25 cellular contexts compared by ENCODE assay signal in genomic region chr20:44419131-44419844, GRCh38. TPM values are rescaled to one million over a fixed set of nuclear protein-coding genes. Genes with fewer than 3 reads are reported as not detected.
DNase-seq lines count a peak whose midpoint lies in the region; ATAC-seq and TF ChIP-seq lines count a peak whose summit lies in the region.
"Had no signal": no experiment of that assay in that cellular context is flagged by ENCODE, and none has a peak within 500 bp of the region (broad histone marks: within the 10 kb centered on the region; RNA-seq: fewer than 3 reads in every experiment).

No MANE protein-coding gene starts in this region.

- in situ Hi-C loops in SK-MEL-5 (cut with HindIII; ENCODE audit: low pct_unique_long_range_greater_than_20kb, low sequenced_read_pairs) = no loop called here

- no peak overlapping the region for H3K27ac Mint-ChIP-seq in stimulated activated naive B cell treated with anti-CD40 and anti-IgM and Interleukin-4, amounts not matched to agents 10 μg/mL and 1 μg/mL and 100 μg/mL, for 72 hours
- H3K27ac Mint-ChIP-seq: CD4-positive, alpha-beta T cell; H9; HFFc6 had no signal

- TF ChIP-seq CTCF in fibroblast of mammary gland (conservative IDR thresholded peaks at IDR 0.05; ENCODE audit: control insufficient read depth, insufficient read depth, low read depth, low read length) (no peak), mucosa of descending colon (IDR thresholded peaks at IDR 0.05) (no peak)

- peaks cover 3% of the 10 kb centered on the region for H3K36me3 ChIP-seq in mucosa of descending colon (ENCODE audit: low read depth)
- H3K36me3 ChIP-seq: BLaER1, SJSA1 had no signal

- no peak overlapping the region for H3K4me3 Mint-ChIP-seq in stimulated activated naive B cell treated with anti-CD40 and anti-IgM and Interleukin-4, amounts not matched to agents 10 μg/mL and 1 μg/mL and 100 μg/mL, for 72 hours
- H3K4me3 Mint-ChIP-seq: CD4-positive, alpha-beta T cell; H9; HFFc6 had no signal

- intact Hi-C loops in mucosa of descending colon (cut with DNase I, micrococcal nuclease) = no loop called here

- no peaks in the 10 kb centered on the region for H3K4me1 ChIP-seq in mucosa of descending colon (ENCODE audit: low read depth)
- H3K4me1 ChIP-seq: BLaER1 had no signal

- no peaks in the 10 kb centered on the region for H3K9me3 Mint-ChIP-seq in stimulated activated naive B cell treated with anti-CD40 and anti-IgM and Interleukin-4, amounts not matched to agents 10 μg/mL and 1 μg/mL and 100 μg/mL, for 72 hours
- H3K9me3 Mint-ChIP-seq: CD4-positive, alpha-beta T cell; H9; HFFc6 had no signal

- H3K9me3 ChIP-seq in mucosa of descending colon = no peaks in the 10 kb centered on the region
- H3K9me3 ChIP-seq: BLaER1, SJSA1 had no signal

- DNase-seq in SK-MEL-5 (ENCODE audit: low read depth, low spot score) (peak; percentile 19), fibroblast of mammary gland (ENCODE audit: low read depth) (peak; percentile 23), mucosa of descending colon (no peak), NCI-H1436 (lab: John Stamatoyannopoulos, UW) (no peak)
- DNase-seq in stimulated activated naive B cell treated with anti-CD40 and anti-IgM and Interleukin-4, amounts not matched to agents 10 μg/mL and 1 μg/mL and 100 μg/mL, for 72 hours = no peak
- DNase-seq: ACHN; CD4-positive, alpha-beta T cell; COR-L47; DMS 273 treated with DMSO at 0.1 percent for 48 hours; DMS79 treated with DMSO at 0.1 percent for 48 hours; GM23248; H9; HFFc6; IMR-90; NCI-H1105 treated with DMSO at 0.1 percent for 48 hours; NCI-H1694; NCI-H2081 treated with DMSO at 0.1 percent for 48 hours; NCI-H2171 treated with DMSO at 0.1 percent for 48 hours; NCI-H526 had no signal

- ATAC-seq in mucosa of descending colon (peak; percentile 69), HG02763 (IDR thresholded peaks at IDR 0.05; ENCODE audit: unreplicated experiment) (no peak), SK-N-SH treated with all-trans-retinoic acid at 6 μM for 48 hours (no peak)
- peak; percentile 23 to 41 for ATAC-seq in stimulated activated naive B cell treated with anti-CD40 and anti-IgM and Interleukin-4, amounts not matched to agents 10 μg/mL and 1 μg/mL and 100 μg/mL, for 72 hours (replicated peaks)
- ATAC-seq: GM12878, Right ventricle myocardium inferior had no signal

- no peaks in the 10 kb centered on the region for H3K36me3 Mint-ChIP-seq in stimulated activated naive B cell treated with anti-CD40 and anti-IgM and Interleukin-4, amounts not matched to agents 10 μg/mL and 1 μg/mL and 100 μg/mL, for 72 hours

- no peaks in the 10 kb centered on the region for H3K4me1 Mint-ChIP-seq in stimulated activated naive B cell treated with anti-CD40 and anti-IgM and Interleukin-4, amounts not matched to agents 10 μg/mL and 1 μg/mL and 100 μg/mL, for 72 hours
- H3K4me1 Mint-ChIP-seq: H9 had no signal

- H3K4me3 ChIP-seq in fibroblast of mammary gland (ENCODE audit: control insufficient read depth, low read depth, low read length) = no peak overlapping the region
- H3K4me3 ChIP-seq in mucosa of descending colon = no peak overlapping the region
- H3K4me3 ChIP-seq: BLaER1, GM12878, GM23248, SJSA1 had no signal

- peaks cover 24 to 27% of the 10 kb centered on the region in 2 donors for H3K27me3 Mint-ChIP-seq in stimulated activated naive B cell treated with anti-CD40 and anti-IgM and Interleukin-4, amounts not matched to agents 10 μg/mL and 1 μg/mL and 100 μg/mL, for 72 hours

TF ChIP-seq in SK-N-SH treated with all-trans-retinoic acid at 6 μM for 48 hours, 23 proteins besides CTCF, POLR2A, EP300 and RAD21:
- TF ChIP-seq CSDC2 (CRISPR knock-in tag; IDR thresholded peaks at IDR 0.05) (no peak), PPARA (CRISPR knock-in tag; IDR thresholded peaks at IDR 0.05; ENCODE audit: borderline replicate concordance) (no peak), BACH2 (CRISPR knock-in tag; IDR thresholded peaks at IDR 0.05; ENCODE audit: borderline replicate concordance) (no peak), ZNF565 (CRISPR knock-in tag; conservative IDR thresholded peaks at IDR 0.05; ENCODE audit: low read depth) (no peak), TOX (CRISPR knock-in tag; IDR thresholded peaks at IDR 0.05; ENCODE audit: borderline replicate concordance) (no peak), CREB5 (CRISPR knock-in tag; IDR thresholded peaks at IDR 0.05; ENCODE audit: low read depth) (no peak), OSR1 (CRISPR knock-in tag; IDR thresholded peaks at IDR 0.05) (no peak), TSHZ2 (CRISPR knock-in tag; IDR thresholded peaks at IDR 0.05) (no peak), ESRRG (CRISPR knock-in tag; IDR thresholded peaks at IDR 0.05) (no peak)

RNA-seq across cellular contexts. Expression of gene TTPAL, which starts 56.4 kb away (rescaled TPM):
- 5.7 and 6.6 TPM in 2 replicates for total RNA-seq in SK-MEL-5 (2014; rRNA removed; shearing (Covaris generic))
- 13.2 and 15.0 TPM in 2 replicates for polyA plus RNA-seq in SK-MEL-5 (2015; cell fraction: cytosol; rRNA removed)
- polyA plus RNA-seq in SK-MEL-5 (2015; cell fraction: nucleus; rRNA removed) = 9.4 and 11.7 TPM in 2 replicates
- total RNA-seq in mucosa of descending colon = 10 to 100 TPM in 1 of 3 donors, 1 to 10 TPM in 2; 7.2 to 10.2 (median 9.9) TPM

Comparison
In these comparisons a context has a peak if more than half of its experiments do, and no peak if none do; other contexts are left out.
1. DNase-seq: peak in SK-MEL-5 (single experiment) and fibroblast of mammary gland (single experiment); none in mucosa of descending colon (0 of 3), stimulated activated naive B cell treated with anti-CD40 and anti-IgM and Interleukin-4, amounts not matched to agents 10 μg/mL and 1 μg/mL and 100 μg/mL, for 72 hours (single experiment) and NCI-H1436 (single experiment).
2. ATAC-seq: peak in mucosa of descending colon (single experiment) and stimulated activated naive B cell treated with anti-CD40 and anti-IgM and Interleukin-4, amounts not matched to agents 10 μg/mL and 1 μg/mL and 100 μg/mL, for 72 hours (2 of 2); none in HG02763 (single experiment) and SK-N-SH treated with all-trans-retinoic acid at 6 μM for 48 hours (single experiment).